In genomic region chr9:133359420-133360175, GRCh38 we compare ENCODE assay signal across 1 cellular context.
TF ChIP-seq lines count a peak whose summit lies in the region.

No MANE protein-coding gene starts in this region.

TF ChIP-seq in HepG2, 621 proteins besides CTCF, POLR2A, EP300 and RAD21 (continued from another document):
- TF ChIP-seq ARID4A (CRISPR knock-in tag; IDR thresholded peaks at IDR 0.05; ENCODE audit: borderline replicate concordance) = peak; percentile 45
- TF ChIP-seq ZNF747 (CRISPR knock-in tag; IDR thresholded peaks at IDR 0.05; ENCODE audit: borderline replicate concordance) = no peak
- no peak for TF ChIP-seq RXRB (CRISPR knock-in tag; IDR thresholded peaks at IDR 0.05; ENCODE audit: borderline replicate concordance)
- TF ChIP-seq KLF12 (CRISPR knock-in tag; IDR thresholded peaks at IDR 0.05; ENCODE audit: borderline replicate concordance) = peak; percentile 97; the same call in 1 of the 2 replicates
- TF ChIP-seq FOSL1 (CRISPR knock-in tag; IDR thresholded peaks at IDR 0.05; ENCODE audit: borderline replicate concordance) = no peak
